In genomic region chr3:50350527-50351317, GRCh38 we compare ENCODE assay signal across 1 cellular context.
TF ChIP-seq lines count a peak whose summit lies in the region.

Gene CYB561D2, plus strand, starts transcription at chr3:50350862. Its CDS starts 572 bp downstream, at chr3:50351434.
Gene NPRL2, minus strand, starts transcription at chr3:50350775. Its CDS starts 123 bp downstream, at chr3:50350652.

TF ChIP-seq in HepG2, 621 proteins besides CTCF, POLR2A, EP300 and RAD21 (continued from another document and continues in another):
- TF ChIP-seq ZBED4 (CRISPR knock-in tag; IDR thresholded peaks at IDR 0.05; ENCODE audit: borderline replicate concordance) (peak; percentile 61; the same call in 1 of the 2 replicates), ZNF607 (CRISPR knock-in tag; IDR thresholded peaks at IDR 0.05; ENCODE audit: borderline replicate concordance) (peak; percentile 99), RNF2 (conservative IDR thresholded peaks at IDR 0.05; ENCODE audit: low read depth) (peak; percentile 99), ZNF205 (CRISPR knock-in tag; IDR thresholded peaks at IDR 0.05) (0 out of 2 replicates have a peak, but pooled peaks have one; percentile 53), HBP1 (CRISPR knock-in tag; IDR thresholded peaks at IDR 0.05; ENCODE audit: low read depth) (no peak; the same call in none of the 2 replicates), ZHX1 (CRISPR knock-in tag; IDR thresholded peaks at IDR 0.05; ENCODE audit: low read depth) (peak; percentile 73; the same call in 1 of the 2 replicates), ZNF709 (CRISPR knock-in tag; IDR thresholded peaks at IDR 0.05) (peak; percentile 79), TOE1 (CRISPR knock-in tag; IDR thresholded peaks at IDR 0.05) (no peak; the same call in 1 of the 2 replicates), ZNF337 (CRISPR knock-in tag; IDR thresholded peaks at IDR 0.05; ENCODE audit: borderline replicate concordance, low read depth) (peak; percentile 70; the same call in 1 of the 2 replicates), ZFP41 (CRISPR knock-in tag; IDR thresholded peaks at IDR 0.05; ENCODE audit: borderline replicate concordance) (peak; percentile 98), MED8 (CRISPR knock-in tag; IDR thresholded peaks at IDR 0.05; ENCODE audit: insufficient replicate concordance) (peak; percentile 75), ATF7-NPFF (CRISPR knock-in tag; IDR thresholded peaks at IDR 0.05; ENCODE audit: low read depth) (peak; percentile 98), PCBP1 (IDR thresholded peaks at IDR 0.05; ENCODE audit: borderline replicate concordance, low read depth, low read length) (peak; percentile 86; the same call in 1 of the 2 replicates), HOXA3 (CRISPR knock-in tag; IDR thresholded peaks at IDR 0.05) (peak; percentile 65), ZNF33B (CRISPR knock-in tag; IDR thresholded peaks at IDR 0.05) (peak; percentile 92; the same call in 1 of the 2 replicates), HMG20A (CRISPR knock-in tag; IDR thresholded peaks at IDR 0.05; ENCODE audit: borderline replicate concordance) (no peak), ZFP1 (CRISPR knock-in tag; IDR thresholded peaks at IDR 0.05) (no peak), ZNF619 (CRISPR knock-in tag; IDR thresholded peaks at IDR 0.05) (peak; percentile 82), ZNF569 (CRISPR knock-in tag; IDR thresholded peaks at IDR 0.05; ENCODE audit: borderline replicate concordance) (peak; percentile 73; the same call in 1 of the 2 replicates), LCORL (IDR thresholded peaks at IDR 0.05) (no peak), LCORL (CRISPR knock-in tag; IDR thresholded peaks at IDR 0.05) (peak; percentile 77), DMAP1 (CRISPR knock-in tag; IDR thresholded peaks at IDR 0.05) (peak; percentile 87), SP5 (CRISPR knock-in tag; IDR thresholded peaks at IDR 0.05; ENCODE audit: borderline replicate concordance, low read depth) (peak; percentile 64; the same call in 1 of the 2 replicates), ZNF782 (CRISPR knock-in tag; IDR thresholded peaks at IDR 0.05; ENCODE audit: borderline replicate concordance) (peak; percentile 84; the same call in 1 of the 2 replicates), EED (CRISPR knock-in tag; IDR thresholded peaks at IDR 0.05) (peak; percentile 73; the same call in 1 of the 2 replicates), YY1 (IDR thresholded peaks at IDR 0.05; ENCODE audit: insufficient read depth, insufficient replicate concordance, low read depth, low read length) (peak; percentile 11), PHB2 (IDR thresholded peaks at IDR 0.05; ENCODE audit: partially characterized antibody) (no peak), ZKSCAN1 (IDR thresholded peaks at IDR 0.05; ENCODE audit: low read length) (no peak), ZFP36L1 (CRISPR knock-in tag; IDR thresholded peaks at IDR 0.05) (peak; percentile 88), ZNF878 (CRISPR knock-in tag; IDR thresholded peaks at IDR 0.05) (peak; percentile 79; the same call in 1 of the 2 replicates), ATF4 (CRISPR knock-in tag; IDR thresholded peaks at IDR 0.05) (peak in 1 of 2 experiments; percentile 73; a peak in 2 of 4 replicates), MEIS2 (CRISPR knock-in tag; IDR thresholded peaks at IDR 0.05) (peak; percentile 79), PHF8 (CRISPR knock-in tag; IDR thresholded peaks at IDR 0.05) (peak; percentile 92), HNRNPLL (IDR thresholded peaks at IDR 0.05; ENCODE audit: low read depth, low read length, poor library complexity, severe bottlenecking) (peak; percentile 58), PAX8 (CRISPR knock-in tag; IDR thresholded peaks at IDR 0.05; ENCODE audit: borderline replicate concordance) (no peak; the same call in 1 of the 2 replicates), TEAD3 (CRISPR knock-in tag; optimal IDR thresholded peaks at IDR 0.05; ENCODE audit: borderline replicate concordance) (peak; percentile 18), ARID2 (CRISPR knock-in tag; IDR thresholded peaks at IDR 0.05; ENCODE audit: borderline replicate concordance) (peak; percentile 98), MTA1 (CRISPR knock-in tag; IDR thresholded peaks at IDR 0.05; ENCODE audit: borderline replicate concordance) (no peak; the same call in 1 of the 2 replicates), ZMYM3 (CRISPR knock-in tag; IDR thresholded peaks at IDR 0.05) (no peak; the same call in 1 of the 2 replicates), U2AF2 (IDR thresholded peaks at IDR 0.05; ENCODE audit: low read depth, low read length) (0 out of 2 replicates have a peak, but pooled peaks have one; percentile 68), BORCS8-MEF2B (CRISPR knock-in tag; IDR thresholded peaks at IDR 0.05) (peak; percentile 99), ZNF598 (CRISPR knock-in tag; IDR thresholded peaks at IDR 0.05; ENCODE audit: borderline replicate concordance) (peak; percentile 55; the same call in 1 of the 2 replicates), TP53 (CRISPR knock-in tag; conservative IDR thresholded peaks at IDR 0.05) (no peak), DZIP1 (CRISPR knock-in tag; IDR thresholded peaks at IDR 0.05) (peak; percentile 99; the same call in 1 of the 2 replicates), ZNF207 (IDR thresholded peaks at IDR 0.05; ENCODE audit: borderline replicate concordance) (no peak), ZMAT5 (CRISPR knock-in tag; IDR thresholded peaks at IDR 0.05; ENCODE audit: borderline replicate concordance, low read depth) (no peak), ZNF503 (CRISPR knock-in tag; IDR thresholded peaks at IDR 0.05) (0 out of 2 replicates have a peak, but pooled peaks have one; percentile 23), GMEB1 (CRISPR knock-in tag; IDR thresholded peaks at IDR 0.05; ENCODE audit: borderline replicate concordance) (peak; percentile 97)
